In genomic region chr2:163681765-163682164, GRCh38 we compare ENCODE assay signal across 18 cellular contexts. TPM values are rescaled to one million over a fixed set of nuclear protein-coding genes. Genes with fewer than 3 reads are reported as not detected.
DNase-seq lines count a peak whose midpoint lies in the region; ATAC-seq and TF ChIP-seq lines count a peak whose summit lies in the region.
"Had no signal": no experiment of that assay in that cellular context is flagged by ENCODE, and none has a peak within 500 bp of the region (broad histone marks: within the 10 kb centered on the region; RNA-seq: fewer than 3 reads in every experiment).

No MANE protein-coding gene starts in this region.

- ATAC-seq in left ventricle myocardium superior (peak; percentile 91), HG03175 (IDR thresholded peaks at IDR 0.05; ENCODE audit: unreplicated experiment) (no peak)

- TF ChIP-seq POLR2A in sigmoid colon (IDR thresholded peaks at IDR 0.05), result no peak

- no peak for TF ChIP-seq CTCF in sigmoid colon (IDR thresholded peaks at IDR 0.05)

- H3K27ac ChIP-seq in caudate nucleus (ENCODE audit: low read depth, low read length) (peak overlapping the region; percentile 61), sigmoid colon (peak overlapping the region in 1 of 4 donors; percentile 9)
- H3K27ac ChIP-seq: prostate gland, SJCRH30, vagina had no signal

- no peaks in the 10 kb centered on the region for H3K9me3 ChIP-seq in sigmoid colon
- H3K9me3 ChIP-seq: prostate gland, SJCRH30, vagina had no signal

- intact Hi-C loops in left ventricle myocardium superior (cut with micrococcal nuclease) (no loop called here), sigmoid colon (cut with DNase I) (no loop called here)

- H3K36me3 ChIP-seq in sigmoid colon, result no peaks in the 10 kb centered on the region
- H3K36me3 ChIP-seq: prostate gland, SJCRH30, vagina had no signal

- DNase-seq in COLO829 (ENCODE audit: low spot score) (peak; percentile 9), caudate nucleus (lab: John Stamatoyannopoulos, UW) (peak in 1 of 61 donors; percentile 12), left ventricle myocardium superior (no peak), sigmoid colon (peak; percentile 86), HT-29 (ENCODE audit: low spot score) (no peak), SKM-1 (lab: John Stamatoyannopoulos, UW; ENCODE audit: unreplicated experiment) (no peak), SHP77 treated with DMSO at 0.1 percent for 48 hours (lab: John Stamatoyannopoulos, UW) (no peak)
- DNase-seq: activated CD4-positive, alpha-beta memory T cell treated with anti-CD3 and anti-CD28 coated beads for 36 hours; Calu3; GF-D8; NCI-H1105; NCI-H2227 treated with DMSO at 0.1 percent for 48 hours; SJCRH30; stimulated activated CD4-positive, alpha-beta T cell treated with anti-CD3 and anti-CD28 coated beads, Interleukin-1b, Interleukin-23, amount 100 ng/mL, for 48 hours had no signal

- 75 to 83% methylated on average over 5 of the region's 5 CpGs for WGBS in sigmoid colon, 2 donors

- no peaks in the 10 kb centered on the region for H3K27me3 ChIP-seq in sigmoid colon
- H3K27me3 ChIP-seq: SJCRH30, vagina had no signal

- no peak for TF ChIP-seq EP300 in sigmoid colon (IDR thresholded peaks at IDR 0.05)

- no peaks in the 10 kb centered on the region for H3K4me1 ChIP-seq in sigmoid colon
- H3K4me1 ChIP-seq: prostate gland had no signal

- no peak overlapping the region for H3K4me3 ChIP-seq in sigmoid colon
- H3K4me3 ChIP-seq: prostate gland, SJCRH30, vagina had no signal

RNA-seq across cellular contexts. Expression of gene FIGN, which starts 54.0 kb away (rescaled TPM):
- total RNA-seq in left ventricle myocardium superior (16.6 TPM), sigmoid colon (1 to 10 TPM; 2.9 to 8.0 (median 5.9) TPM)
- polyA plus RNA-seq in sigmoid colon, result under 1 TPM in 2 of 3 donors, not detected in 1; under 0.01 to 0.60 TPM
- total RNA-seq in HT-29 (2014; rRNA removed; shearing (Covaris generic)), result not detected in 2 replicates
- total RNA-seq: activated CD4-positive, alpha-beta memory T cell treated with anti-CD3 and anti-CD28 coated beads for 36 hours; activated T-helper 2 cell treated with anti-CD3 and anti-CD28 coated beads, Interferon-gamma antibody, Interleukin-2, Interleukin-4, amounts not matched to agents 10 μg/mL and 5 μg/mL and 100 μg/mL, durations not matched to agents 14 hours and 24 hours and 36 hours had no signal

Comparison
In these comparisons a context has a peak if more than half of its experiments do, and no peak if none do; other contexts are left out.
1. DNase-seq: peak in COLO829 (single experiment) and sigmoid colon (single experiment); none in left ventricle myocardium superior (single experiment), HT-29 (single experiment), SKM-1 (single experiment) and SHP77 treated with DMSO at 0.1 percent for 48 hours (single experiment).